ENCODE assay signal across 29 cellular contexts in the genomic region with DNA sequence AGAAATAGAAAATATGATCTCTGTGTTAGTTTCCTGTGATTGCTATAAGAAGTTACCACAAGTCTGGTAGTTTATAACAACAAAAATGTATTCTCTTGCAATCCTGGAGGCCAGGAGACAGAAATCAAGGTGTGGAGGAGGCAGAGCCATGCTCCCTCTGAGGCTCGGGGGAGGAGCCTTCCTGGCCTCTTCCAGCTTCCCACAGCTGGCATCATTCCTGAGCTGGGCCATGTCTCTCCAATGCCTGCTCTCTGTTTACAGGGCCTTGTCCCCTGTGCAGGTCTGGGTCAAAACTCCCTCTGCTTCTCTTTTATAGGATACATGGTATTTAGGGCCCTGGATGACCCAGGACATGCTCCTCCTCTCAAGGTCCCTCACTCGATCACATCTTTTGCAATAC.
"Had no signal": no experiment of that assay in that cellular context is flagged by ENCODE, and none has a peak within 500 bp of the region (broad histone marks: within the 10 kb centered on the region; RNA-seq: fewer than 3 reads in every experiment).

No MANE protein-coding gene starts in this region.

- ATAC-seq: activated CD8-positive, alpha-beta memory T cell treated with anti-CD3 and anti-CD28 coated beads, Interleukin-2, amount 10 ng/mL, durations not matched to agents 7 days and 5 days; activated naive CD4-positive, alpha-beta T cell treated with anti-CD3 and anti-CD28 coated beads, Interleukin-2, amount 50 U/mL, for 72 hours; activated T-cell treated with anti-CD3 and anti-CD28 coated beads, Interleukin-2, amount 50 U/mL, for 72 hours; esophagus mucosa; foreskin keratinocyte; gastrocnemius medialis; heart left ventricle; T-helper 17 cell had no signal

- H3K36me3 ChIP-seq: ascending aorta, breast epithelium, cardiac muscle cell, colonic mucosa, gastrocnemius medialis, heart left ventricle had no signal

- H3K36me3 Mint-ChIP-seq: activated CD8-positive, alpha-beta memory T cell treated with anti-CD3 and anti-CD28 coated beads, Interleukin-2, amount 10 ng/mL, durations not matched to agents 7 days and 5 days; activated naive CD4-positive, alpha-beta T cell treated with anti-CD3 and anti-CD28 coated beads, Interleukin-2, amount 10 ng/mL, durations not matched to agents 7 days and 5 days; activated naive CD4-positive, alpha-beta T cell treated with anti-CD3 and anti-CD28 coated beads, Interleukin-2, amount 50 U/mL, for 72 hours; activated naive CD8-positive, alpha-beta T cell treated with anti-CD3 and anti-CD28 coated beads, Interleukin-2, amount 10 ng/mL, durations not matched to agents 7 days and 5 days; brain had no signal

- H3K27me3 Mint-ChIP-seq: activated CD4-positive, alpha-beta T cell treated with anti-CD3 and anti-CD28 coated beads, Interleukin-2, amount 10 ng/mL, durations not matched to agents 7 days and 5 days; activated T-cell treated with anti-CD3 and anti-CD28 coated beads, Interleukin-2, amount 50 U/mL, for 24 hours; brain had no signal

- H3K4me1 Mint-ChIP-seq: activated CD4-positive, alpha-beta memory T cell treated with anti-CD3 and anti-CD28 coated beads, Interleukin-2, amount 10 ng/mL, durations not matched to agents 7 days and 5 days; activated CD4-positive, alpha-beta T cell treated with anti-CD3 and anti-CD28 coated beads, Interleukin-2, amount 10 ng/mL, durations not matched to agents 7 days and 5 days; activated CD8-positive, alpha-beta memory T cell treated with anti-CD3 and anti-CD28 coated beads, Interleukin-2, amount 10 ng/mL, durations not matched to agents 7 days and 5 days; activated naive CD4-positive, alpha-beta T cell treated with anti-CD3 and anti-CD28 coated beads, Interleukin-2, amount 10 ng/mL, durations not matched to agents 7 days and 5 days; brain had no signal

- DNase-seq: activated CD4-positive, alpha-beta memory T cell treated with anti-CD3 and anti-CD28 coated beads, Interleukin-2, amount 10 ng/mL, durations not matched to agents 7 days and 5 days; activated CD4-positive, alpha-beta T cell treated with anti-CD3 and anti-CD28 coated beads for 1 hour; activated CD4-positive, alpha-beta T cell treated with anti-CD3 and anti-CD28 coated beads for 4 hours; activated CD4-positive, alpha-beta T cell treated with anti-CD3 and anti-CD28 coated beads, Interleukin-2, amount 10 ng/mL, durations not matched to agents 7 days and 5 days; activated CD4-positive, alpha-beta T cell treated with anti-CD3 and anti-CD28 coated beads, Interleukin-2, amount 50 U/mL, for 4 hours; activated CD8-positive, alpha-beta memory T cell treated with anti-CD3 and anti-CD28 coated beads, Interleukin-2, amount 50 U/mL, for 4 hours; activated gamma-delta T cell; activated naive CD4-positive, alpha-beta T cell; activated naive CD4-positive, alpha-beta T cell treated with anti-CD3 and anti-CD28 coated beads, Interleukin-2, amount 10 ng/mL, durations not matched to agents 7 days and 5 days; activated naive CD8-positive, alpha-beta T cell treated with anti-CD3 and anti-CD28 coated beads, Interleukin-2, amount 10 ng/mL, durations not matched to agents 7 days and 5 days; activated T-cell treated with anti-CD3 and anti-CD28 coated beads, Interleukin-2, amount 50 U/mL, for 24 hours; activated T-cell treated with anti-CD3 and anti-CD28 coated beads, Interleukin-2, amount 50 U/mL, for 72 hours; central memory CD4-positive, alpha-beta T cell; cerebellar nuclear complex; colonic mucosa; effector CD8-positive, alpha-beta T cell; foreskin keratinocyte; gastrocnemius medialis; glutamatergic neuron; T-helper 1 cell; T-helper 17 cell had no signal

- H3K27me3 ChIP-seq: ascending aorta, breast epithelium, cardiac muscle cell, colonic mucosa, foreskin keratinocyte, gastrocnemius medialis had no signal

- H3K4me3 ChIP-seq: ascending aorta, breast epithelium, cardiac muscle cell, colonic mucosa, gastrocnemius medialis, heart left ventricle had no signal

- H3K27ac ChIP-seq: ascending aorta, breast epithelium, cardiac muscle cell, colonic mucosa, foreskin keratinocyte, gastrocnemius medialis, heart left ventricle had no signal

- H3K27ac Mint-ChIP-seq: activated CD4-positive, alpha-beta memory T cell treated with anti-CD3 and anti-CD28 coated beads, Interleukin-2, amount 10 ng/mL, durations not matched to agents 7 days and 5 days; activated CD4-positive, alpha-beta T cell treated with anti-CD3 and anti-CD28 coated beads, Interleukin-2, amount 10 ng/mL, durations not matched to agents 7 days and 5 days; activated CD8-positive, alpha-beta memory T cell treated with anti-CD3 and anti-CD28 coated beads, Interleukin-2, amount 10 ng/mL, durations not matched to agents 7 days and 5 days; activated naive CD4-positive, alpha-beta T cell treated with anti-CD3 and anti-CD28 coated beads, Interleukin-2, amount 10 ng/mL, durations not matched to agents 7 days and 5 days; activated naive CD4-positive, alpha-beta T cell treated with anti-CD3 and anti-CD28 coated beads, Interleukin-2, amount 50 U/mL, for 72 hours; activated naive CD8-positive, alpha-beta T cell treated with anti-CD3 and anti-CD28 coated beads, Interleukin-2, amount 10 ng/mL, durations not matched to agents 7 days and 5 days; activated T-cell treated with anti-CD3 and anti-CD28 coated beads, Interleukin-2, amount 50 U/mL, for 24 hours; activated T-cell treated with anti-CD3 and anti-CD28 coated beads, Interleukin-2, amount 50 U/mL, for 72 hours; brain; T-helper 17 cell had no signal

- H3K4me1 ChIP-seq: ascending aorta, breast epithelium, colonic mucosa, foreskin keratinocyte, gastrocnemius medialis, heart left ventricle had no signal

- H3K9me3 ChIP-seq: ascending aorta, breast epithelium, colonic mucosa, gastrocnemius medialis, heart left ventricle had no signal

- H3K9me3 Mint-ChIP-seq: activated CD4-positive, alpha-beta memory T cell treated with anti-CD3 and anti-CD28 coated beads, Interleukin-2, amount 10 ng/mL, durations not matched to agents 7 days and 5 days; activated CD4-positive, alpha-beta T cell treated with anti-CD3 and anti-CD28 coated beads, Interleukin-2, amount 10 ng/mL, durations not matched to agents 7 days and 5 days; activated naive CD4-positive, alpha-beta T cell treated with anti-CD3 and anti-CD28 coated beads, Interleukin-2, amount 10 ng/mL, durations not matched to agents 7 days and 5 days; activated naive CD4-positive, alpha-beta T cell treated with anti-CD3 and anti-CD28 coated beads, Interleukin-2, amount 50 U/mL, for 72 hours; activated naive CD8-positive, alpha-beta T cell treated with anti-CD3 and anti-CD28 coated beads, Interleukin-2, amount 10 ng/mL, durations not matched to agents 7 days and 5 days; activated T-cell treated with anti-CD3 and anti-CD28 coated beads, Interleukin-2, amount 50 U/mL, for 24 hours; activated T-cell treated with anti-CD3 and anti-CD28 coated beads, Interleukin-2, amount 50 U/mL, for 72 hours; brain had no signal

- H3K4me3 Mint-ChIP-seq: activated CD4-positive, alpha-beta memory T cell treated with anti-CD3 and anti-CD28 coated beads, Interleukin-2, amount 10 ng/mL, durations not matched to agents 7 days and 5 days; activated CD4-positive, alpha-beta T cell treated with anti-CD3 and anti-CD28 coated beads, Interleukin-2, amount 10 ng/mL, durations not matched to agents 7 days and 5 days; activated CD8-positive, alpha-beta memory T cell treated with anti-CD3 and anti-CD28 coated beads, Interleukin-2, amount 10 ng/mL, durations not matched to agents 7 days and 5 days; activated naive CD4-positive, alpha-beta T cell treated with anti-CD3 and anti-CD28 coated beads, Interleukin-2, amount 10 ng/mL, durations not matched to agents 7 days and 5 days; activated naive CD8-positive, alpha-beta T cell treated with anti-CD3 and anti-CD28 coated beads, Interleukin-2, amount 10 ng/mL, durations not matched to agents 7 days and 5 days; activated T-cell treated with anti-CD3 and anti-CD28 coated beads, Interleukin-2, amount 50 U/mL, for 24 hours; activated T-cell treated with anti-CD3 and anti-CD28 coated beads, Interleukin-2, amount 50 U/mL, for 72 hours; brain; T-helper 17 cell had no signal
